1 cellular context compared by ENCODE assay signal in genomic region chr22:42757475-42757874, GRCh38.
TF ChIP-seq lines count a peak whose summit lies in the region.

No MANE protein-coding gene starts in this region.

TF ChIP-seq in endothelial cell of umbilical vein, 7 proteins besides CTCF, POLR2A, EP300 and RAD21:
- TF ChIP-seq FOS (IDR thresholded peaks at IDR 0.05; ENCODE audit: borderline replicate concordance, insufficient read depth, low read length) (no peak), MYC (IDR thresholded peaks at IDR 0.05; ENCODE audit: low read depth, low read length) (no peak), JUN (IDR thresholded peaks at IDR 0.05; ENCODE audit: borderline replicate concordance, insufficient read depth, insufficient read length, low read depth) (no peak), GATA2 (IDR thresholded peaks at IDR 0.05; ENCODE audit: insufficient read depth, insufficient read length, low read depth, low read length) (no peak), EZH2 (IDR thresholded peaks at IDR 0.05; ENCODE audit: borderline replicate concordance, low read depth, low read length, severe bottlenecking) (no peak), MAX (IDR thresholded peaks at IDR 0.05; ENCODE audit: insufficient read depth, insufficient read length) (no peak), POLR2AphosphoS5 (IDR thresholded peaks at IDR 0.05; ENCODE audit: insufficient read depth, low read depth, low read length) (no peak)
